In genomic region chr2:99335911-99336779, GRCh38 we compare ENCODE assay signal across 1 cellular context.
TF ChIP-seq lines count a peak whose summit lies in the region.

A gene with protein sequence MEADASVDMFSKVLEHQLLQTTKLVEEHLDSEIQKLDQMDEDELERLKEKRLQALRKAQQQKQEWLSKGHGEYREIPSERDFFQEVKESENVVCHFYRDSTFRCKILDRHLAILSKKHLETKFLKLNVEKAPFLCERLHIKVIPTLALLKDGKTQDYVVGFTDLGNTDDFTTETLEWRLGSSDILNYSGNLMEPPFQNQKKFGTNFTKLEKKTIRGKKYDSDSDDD (minus strand): TSS chr2:99336333. CDS start chr2:99333210, 3,123 bp downstream.

TF ChIP-seq in K562, 482 proteins besides CTCF, POLR2A, EP300 and RAD21 (continued from another document and continues in another):
- TF ChIP-seq, protein P1, sequence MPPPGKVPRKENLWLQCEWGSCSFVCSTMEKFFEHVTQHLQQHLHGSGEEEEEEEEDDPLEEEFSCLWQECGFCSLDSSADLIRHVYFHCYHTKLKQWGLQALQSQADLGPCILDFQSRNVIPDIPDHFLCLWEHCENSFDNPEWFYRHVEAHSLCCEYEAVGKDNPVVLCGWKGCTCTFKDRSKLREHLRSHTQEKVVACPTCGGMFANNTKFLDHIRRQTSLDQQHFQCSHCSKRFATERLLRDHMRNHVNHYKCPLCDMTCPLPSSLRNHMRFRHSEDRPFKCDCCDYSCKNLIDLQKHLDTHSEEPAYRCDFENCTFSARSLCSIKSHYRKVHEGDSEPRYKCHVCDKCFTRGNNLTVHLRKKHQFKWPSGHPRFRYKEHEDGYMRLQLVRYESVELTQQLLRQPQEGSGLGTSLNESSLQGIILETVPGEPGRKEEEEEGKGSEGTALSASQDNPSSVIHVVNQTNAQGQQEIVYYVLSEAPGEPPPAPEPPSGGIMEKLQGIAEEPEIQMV (tag; conservative IDR thresholded peaks at IDR 0.05; ENCODE audit: low read depth), result no peak
- TF ChIP-seq, protein P2, sequence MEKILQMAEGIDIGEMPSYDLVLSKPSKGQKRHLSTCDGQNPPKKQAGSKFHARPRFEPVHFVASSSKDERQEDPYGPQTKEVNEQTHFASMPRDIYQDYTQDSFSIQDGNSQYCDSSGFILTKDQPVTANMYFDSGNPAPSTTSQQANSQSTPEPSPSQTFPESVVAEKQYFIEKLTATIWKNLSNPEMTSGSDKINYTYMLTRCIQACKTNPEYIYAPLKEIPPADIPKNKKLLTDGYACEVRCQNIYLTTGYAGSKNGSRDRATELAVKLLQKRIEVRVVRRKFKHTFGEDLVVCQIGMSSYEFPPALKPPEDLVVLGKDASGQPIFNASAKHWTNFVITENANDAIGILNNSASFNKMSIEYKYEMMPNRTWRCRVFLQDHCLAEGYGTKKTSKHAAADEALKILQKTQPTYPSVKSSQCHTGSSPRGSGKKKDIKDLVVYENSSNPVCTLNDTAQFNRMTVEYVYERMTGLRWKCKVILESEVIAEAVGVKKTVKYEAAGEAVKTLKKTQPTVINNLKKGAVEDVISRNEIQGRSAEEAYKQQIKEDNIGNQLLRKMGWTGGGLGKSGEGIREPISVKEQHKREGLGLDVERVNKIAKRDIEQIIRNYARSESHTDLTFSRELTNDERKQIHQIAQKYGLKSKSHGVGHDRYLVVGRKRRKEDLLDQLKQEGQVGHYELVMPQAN (IDR thresholded peaks at IDR 0.05; ENCODE audit: borderline replicate concordance), result peak; percentile 66; the same call in 1 of the 2 replicates
- no peak for TF ChIP-seq ZNF277 (CRISPR knock-in tag; IDR thresholded peaks at IDR 0.05; ENCODE audit: borderline replicate concordance)
- TF ChIP-seq, protein P3, sequence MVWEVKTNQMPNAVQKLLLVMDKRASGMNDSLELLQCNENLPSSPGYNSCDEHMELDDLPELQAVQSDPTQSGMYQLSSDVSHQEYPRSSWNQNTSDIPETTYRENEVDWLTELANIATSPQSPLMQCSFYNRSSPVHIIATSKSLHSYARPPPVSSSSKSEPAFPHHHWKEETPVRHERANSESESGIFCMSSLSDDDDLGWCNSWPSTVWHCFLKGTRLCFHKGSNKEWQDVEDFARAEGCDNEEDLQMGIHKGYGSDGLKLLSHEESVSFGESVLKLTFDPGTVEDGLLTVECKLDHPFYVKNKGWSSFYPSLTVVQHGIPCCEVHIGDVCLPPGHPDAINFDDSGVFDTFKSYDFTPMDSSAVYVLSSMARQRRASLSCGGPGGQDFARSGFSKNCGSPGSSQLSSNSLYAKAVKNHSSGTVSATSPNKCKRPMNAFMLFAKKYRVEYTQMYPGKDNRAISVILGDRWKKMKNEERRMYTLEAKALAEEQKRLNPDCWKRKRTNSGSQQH (CRISPR knock-in tag; IDR thresholded peaks at IDR 0.05), result no peak
- no peak for TF ChIP-seq PCBP2 (IDR thresholded peaks at IDR 0.05; ENCODE audit: low read depth, low read length, poor library complexity, severe bottlenecking)
- no peak for TF ChIP-seq ZC3H4 (CRISPR knock-in tag; IDR thresholded peaks at IDR 0.05; ENCODE audit: borderline replicate concordance)
- no peak for TF ChIP-seq JUNB (CRISPR knock-in tag; conservative IDR thresholded peaks at IDR 0.05)
- TF ChIP-seq RBBP5 (IDR thresholded peaks at IDR 0.05; ENCODE audit: borderline replicate concordance, insufficient read depth, low read length, poor library complexity, severe bottlenecking), result peak; percentile 97
- TF ChIP-seq SIN3B (IDR thresholded peaks at IDR 0.05; ENCODE audit: low read depth), result peak; percentile 80; the same call in 1 of the 2 replicates
- TF ChIP-seq HDAC8 (tag; IDR thresholded peaks at IDR 0.05), result no peak
- TF ChIP-seq ZFX (CRISPR knock-in tag; IDR thresholded peaks at IDR 0.05), result peak; percentile 78
- no peak for TF ChIP-seq TEAD4 (IDR thresholded peaks at IDR 0.05; ENCODE audit: low read length)
- no peak for TF ChIP-seq TEAD4 (CRISPR knock-in tag; IDR thresholded peaks at IDR 0.05; ENCODE audit: borderline replicate concordance)
- TF ChIP-seq, protein P4, sequence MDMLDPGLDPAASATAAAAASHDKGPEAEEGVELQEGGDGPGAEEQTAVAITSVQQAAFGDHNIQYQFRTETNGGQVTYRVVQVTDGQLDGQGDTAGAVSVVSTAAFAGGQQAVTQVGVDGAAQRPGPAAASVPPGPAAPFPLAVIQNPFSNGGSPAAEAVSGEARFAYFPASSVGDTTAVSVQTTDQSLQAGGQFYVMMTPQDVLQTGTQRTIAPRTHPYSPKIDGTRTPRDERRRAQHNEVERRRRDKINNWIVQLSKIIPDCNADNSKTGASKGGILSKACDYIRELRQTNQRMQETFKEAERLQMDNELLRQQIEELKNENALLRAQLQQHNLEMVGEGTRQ (CRISPR knock-in tag; IDR thresholded peaks at IDR 0.05), result no peak
- no peak for TF ChIP-seq ZNF436 (CRISPR knock-in tag; IDR thresholded peaks at IDR 0.05)
- TF ChIP-seq POLR3A (IDR thresholded peaks at IDR 0.05; ENCODE audit: borderline replicate concordance, extremely low read depth, insufficient read depth, insufficient read length), result no peak
- TF ChIP-seq POLR2G (IDR thresholded peaks at IDR 0.05; ENCODE audit: low read depth, low read length), result peak; percentile 96
- TF ChIP-seq ZNF586 (CRISPR knock-in tag; conservative IDR thresholded peaks at IDR 0.05), result no peak
- TF ChIP-seq OTX1 (CRISPR knock-in tag; IDR thresholded peaks at IDR 0.05), result no peak
- TF ChIP-seq ZNF212 (CRISPR knock-in tag; IDR thresholded peaks at IDR 0.05), result no peak
- TF ChIP-seq RFX5 (IDR thresholded peaks at IDR 0.05; ENCODE audit: low read depth, low read length), result no peak
- no peak for TF ChIP-seq RHOXF2B (CRISPR knock-in tag; conservative IDR thresholded peaks at IDR 0.05)
- peak; percentile 79 for TF ChIP-seq TAF9B (IDR thresholded peaks at IDR 0.05; ENCODE audit: partially characterized antibody)
- TF ChIP-seq MXI1 (IDR thresholded peaks at IDR 0.05; ENCODE audit: low read depth, low read length), result no peak
- peak; percentile 78 for TF ChIP-seq HNRNPLL (IDR thresholded peaks at IDR 0.05; ENCODE audit: low read depth, low read length, poor library complexity, severe bottlenecking)
- no peak for TF ChIP-seq XRCC5 (IDR thresholded peaks at IDR 0.05; ENCODE audit: low read depth, low read length)
- no peak for TF ChIP-seq PYGO2 (tag; IDR thresholded peaks at IDR 0.05)
- TF ChIP-seq ATF4 (CRISPR knock-in tag; IDR thresholded peaks at IDR 0.05), result no peak
- TF ChIP-seq RBM17 (IDR thresholded peaks at IDR 0.05; ENCODE audit: borderline replicate concordance, low read depth, low read length), result no peak
- TF ChIP-seq NFXL1 (CRISPR knock-in tag; IDR thresholded peaks at IDR 0.05), result no peak
- TF ChIP-seq HSF4 (CRISPR knock-in tag; IDR thresholded peaks at IDR 0.05; ENCODE audit: borderline replicate concordance), result no peak
- no peak for TF ChIP-seq ZNF280B (CRISPR knock-in tag; IDR thresholded peaks at IDR 0.05)
- no peak for TF ChIP-seq EZH2 (IDR thresholded peaks at IDR 0.05; ENCODE audit: borderline replicate concordance, low read depth, low read length)
- TF ChIP-seq ZNF398 (CRISPR knock-in tag; IDR thresholded peaks at IDR 0.05), result no peak
- TF ChIP-seq JUND (IDR thresholded peaks at IDR 0.05; ENCODE audit: borderline replicate concordance, low read depth, low read length), result peak; percentile 50
- peak; percentile 46; the same call in 1 of the 3 replicates for TF ChIP-seq JUND (tag; IDR thresholded peaks at IDR 0.05; ENCODE audit: borderline replicate concordance, low read depth, low read length)
- peak; percentile 68 for TF ChIP-seq NCOA6 (IDR thresholded peaks at IDR 0.05)
- TF ChIP-seq KAT8 (IDR thresholded peaks at IDR 0.05; ENCODE audit: low read depth), result no peak
- peak; percentile 81 for TF ChIP-seq ETV5 (CRISPR knock-in tag; IDR thresholded peaks at IDR 0.05; ENCODE audit: low read depth)
- TF ChIP-seq FOXA3 (CRISPR knock-in tag; conservative IDR thresholded peaks at IDR 0.05 in 1 of 2, IDR thresholded peaks at IDR 0.05 in 1 of 2), result no peak
- no peak for TF ChIP-seq XRCC4 (IDR thresholded peaks at IDR 0.05; ENCODE audit: extremely low read depth, insufficient read depth, insufficient read length)
- TF ChIP-seq BCL6 (CRISPR knock-in tag; IDR thresholded peaks at IDR 0.05), result no peak
- TF ChIP-seq GABPA (tag; conservative IDR thresholded peaks at IDR 0.05; ENCODE audit: low read depth), result peak; percentile 95
- TF ChIP-seq GABPB1 (CRISPR knock-in tag; IDR thresholded peaks at IDR 0.05), result peak; percentile 98
- TF ChIP-seq, protein P5, sequence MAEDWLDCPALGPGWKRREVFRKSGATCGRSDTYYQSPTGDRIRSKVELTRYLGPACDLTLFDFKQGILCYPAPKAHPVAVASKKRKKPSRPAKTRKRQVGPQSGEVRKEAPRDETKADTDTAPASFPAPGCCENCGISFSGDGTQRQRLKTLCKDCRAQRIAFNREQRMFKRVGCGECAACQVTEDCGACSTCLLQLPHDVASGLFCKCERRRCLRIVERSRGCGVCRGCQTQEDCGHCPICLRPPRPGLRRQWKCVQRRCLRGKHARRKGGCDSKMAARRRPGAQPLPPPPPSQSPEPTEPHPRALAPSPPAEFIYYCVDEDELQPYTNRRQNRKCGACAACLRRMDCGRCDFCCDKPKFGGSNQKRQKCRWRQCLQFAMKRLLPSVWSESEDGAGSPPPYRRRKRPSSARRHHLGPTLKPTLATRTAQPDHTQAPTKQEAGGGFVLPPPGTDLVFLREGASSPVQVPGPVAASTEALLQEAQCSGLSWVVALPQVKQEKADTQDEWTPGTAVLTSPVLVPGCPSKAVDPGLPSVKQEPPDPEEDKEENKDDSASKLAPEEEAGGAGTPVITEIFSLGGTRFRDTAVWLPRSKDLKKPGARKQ (CRISPR knock-in tag; IDR thresholded peaks at IDR 0.05), result no peak
- no peak for TF ChIP-seq NCOA2 (IDR thresholded peaks at IDR 0.05; ENCODE audit: partially characterized antibody in 2 of 2)
- TF ChIP-seq ZSCAN29 (IDR thresholded peaks at IDR 0.05), result no peak
- TF ChIP-seq, protein P6, sequence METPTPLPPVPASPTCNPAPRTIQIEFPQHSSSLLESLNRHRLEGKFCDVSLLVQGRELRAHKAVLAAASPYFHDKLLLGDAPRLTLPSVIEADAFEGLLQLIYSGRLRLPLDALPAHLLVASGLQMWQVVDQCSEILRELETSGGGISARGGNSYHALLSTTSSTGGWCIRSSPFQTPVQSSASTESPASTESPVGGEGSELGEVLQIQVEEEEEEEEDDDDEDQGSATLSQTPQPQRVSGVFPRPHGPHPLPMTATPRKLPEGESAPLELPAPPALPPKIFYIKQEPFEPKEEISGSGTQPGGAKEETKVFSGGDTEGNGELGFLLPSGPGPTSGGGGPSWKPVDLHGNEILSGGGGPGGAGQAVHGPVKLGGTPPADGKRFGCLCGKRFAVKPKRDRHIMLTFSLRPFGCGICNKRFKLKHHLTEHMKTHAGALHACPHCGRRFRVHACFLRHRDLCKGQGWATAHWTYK (CRISPR knock-in tag; IDR thresholded peaks at IDR 0.05), result no peak
- TF ChIP-seq GTF2A2 (tag; IDR thresholded peaks at IDR 0.05), result no peak
